8 cellular contexts compared by ENCODE assay signal in genomic region chr4:142840516-142841123, GRCh38. TPM values are rescaled to one million over a fixed set of nuclear protein-coding genes. Genes with fewer than 3 reads are reported as not detected.
DNase-seq lines count a peak whose midpoint lies in the region; ATAC-seq, FAIRE-seq and TF ChIP-seq lines count a peak whose summit lies in the region.

No MANE protein-coding gene starts in this region.

- peaks cover 76% of the 10 kb centered on the region for H3K79me2 ChIP-seq in GM23248 (ENCODE audit: insufficient read depth)
- no peaks in the 10 kb centered on the region for H3K79me2 ChIP-seq in fibroblast of lung (ENCODE audit: control insufficient read depth, insufficient read depth, low read length)

- H3K4me2 ChIP-seq in GM23248 (ENCODE audit: unreplicated experiment) (no peak overlapping the region), fibroblast of lung (ENCODE audit: extremely low read depth, insufficient read depth, low read length) (no peak overlapping the region)

- no peaks in the 10 kb centered on the region for H3K9me3 ChIP-seq in GM23248 (ENCODE audit: low read depth)
- H3K9me3 ChIP-seq in fibroblast of lung (ENCODE audit: control insufficient read depth, insufficient read depth, low read depth, low read length), result no peaks in the 10 kb centered on the region

- no peaks in the 10 kb centered on the region for H3F3A ChIP-seq in GM23248 (ENCODE audit: insufficient read depth)

- DNase-seq in ACHN, result peak; percentile 41
- DNase-seq in GM23248, result peak; percentile 75
- DNase-seq in RCC 7860 (ENCODE audit: low spot score), result peak; percentile 5
- DNase-seq in fibroblast of lung (ENCODE audit: low read depth in 2 of 2), result peak; percentile 41 to 79
- peak; percentile 33 for DNase-seq in stromal cell of bone marrow (ENCODE audit: low read depth)
- no peak for DNase-seq in activated naive CD4-positive, alpha-beta T cell treated with Interleukin-2 at 50 U/mL for 16 hours

- WGBS in GM23248 (ENCODE audit: low coverage in 1 of 2, low lambda C conversion rate in 2 of 2, missing lambda C conversion rate in 2 of 2), 2 experiments, result 93 to 100% methylated on average over 1 of the region's 1 CpG

- H4K20me1 ChIP-seq in GM23248 (ENCODE audit: insufficient read depth), result no peaks in the 10 kb centered on the region
- H4K20me1 ChIP-seq in fibroblast of lung (ENCODE audit: control insufficient read depth, extremely low read depth, insufficient read depth, low read length), result no peaks in the 10 kb centered on the region

- peak overlapping the region; percentile 36 for H2AFZ ChIP-seq in GM23248
- no peak overlapping the region for H2AFZ ChIP-seq in fibroblast of lung (ENCODE audit: low read length)

- no peak overlapping the region for H3K4me3 ChIP-seq in GM23248
- no peak overlapping the region for H3K4me3 ChIP-seq in fibroblast of lung (replicated peaks in 1 of 4; ENCODE audit: control extremely low read depth in 1 of 4, insufficient read depth in 1 of 4, low read depth in 3 of 4, low read length in 4 of 4)

- H3K9me2 ChIP-seq in GM23248 (ENCODE audit: insufficient read depth), result no peaks in the 10 kb centered on the region

- H3K27ac ChIP-seq in GM23248, result no peak overlapping the region
- no peak overlapping the region for H3K27ac ChIP-seq in fibroblast of lung (ENCODE audit: insufficient read depth, low read length)

- H3K27me3 ChIP-seq in GM23248 (replicated peaks; ENCODE audit: insufficient read depth) (no peaks in the 10 kb centered on the region), fibroblast of lung (ENCODE audit: control insufficient read depth, insufficient read depth, low read length) (no peaks in the 10 kb centered on the region)

- H3K9ac ChIP-seq in GM23248, result no peak overlapping the region
- H3K9ac ChIP-seq in fibroblast of lung (ENCODE audit: insufficient read depth, low read length), result no peak overlapping the region

- FAIRE-seq in RCC 7860 (lab: Jason Lieb, UNC), result peak; percentile 79

- TF ChIP-seq CTCF in fibroblast of lung (conservative IDR thresholded peaks at IDR 0.05 in 1 of 2, IDR thresholded peaks at IDR 0.05 in 1 of 2; ENCODE audit: low read depth in 1 of 2, low read length in 2 of 2), result peak; percentile 52 to 68

- H3K4me1 ChIP-seq in GM23248 (ENCODE audit: insufficient read depth), result peaks cover 44% of the 10 kb centered on the region
- peaks cover 3% of the 10 kb centered on the region for H3K4me1 ChIP-seq in fibroblast of lung (ENCODE audit: control insufficient read depth, extremely low read depth, insufficient read depth, low read length)

- ATAC-seq in HG03521 (IDR thresholded peaks at IDR 0.05; ENCODE audit: unreplicated experiment) (no peak), GM18867 (IDR thresholded peaks at IDR 0.05; ENCODE audit: unreplicated experiment) (no peak)

- in situ Hi-C loops in ACHN (cut with HindIII; ENCODE audit: low pct_ligation_motif_present, low pct_unique_long_range_greater_than_20kb, low sequenced_read_pairs) (no loop called here), GM23248 (cut with MboI) (loop anchor here (10.0 to 25.0 kb wide), 4 partner anchors 486 to 1678 kb away; no protein-coding TSS in a partner anchor)

- H3K36me3 ChIP-seq in GM23248 (ENCODE audit: low read depth), result no peaks in the 10 kb centered on the region
- no peaks in the 10 kb centered on the region for H3K36me3 ChIP-seq in fibroblast of lung (ENCODE audit: control insufficient read depth, insufficient read depth, low read length)

RNA-seq across cellular contexts. Expression of gene INPP4B, which starts 5.5 kb away (rescaled TPM):
- 27.5 and 39.2 TPM in 2 replicates for total RNA-seq in GM23248 (2014; rRNA removed; shearing (Covaris generic))
- polyA plus RNA-seq in GM23248 (2016; fragmentation: Nextera tagmentation; extraction: Ambion mirVana) (20.3 TPM in 2 replicates), fibroblast of lung (6.8 and 22.2 TPM in 2 replicates)
- 9.2 and 19.7 TPM in 2 replicates for total RNA-seq in fibroblast of lung
- polyA plus RNA-seq in fibroblast of lung (2012), result 4.1 and 12.9 TPM in 2 replicates
- 5.3 and 18.8 TPM in 2 replicates for polyA minus RNA-seq in fibroblast of lung (ENCODE audit: low replicate concordance)
